22 cellular contexts compared by ENCODE assay signal in the genomic region with DNA sequence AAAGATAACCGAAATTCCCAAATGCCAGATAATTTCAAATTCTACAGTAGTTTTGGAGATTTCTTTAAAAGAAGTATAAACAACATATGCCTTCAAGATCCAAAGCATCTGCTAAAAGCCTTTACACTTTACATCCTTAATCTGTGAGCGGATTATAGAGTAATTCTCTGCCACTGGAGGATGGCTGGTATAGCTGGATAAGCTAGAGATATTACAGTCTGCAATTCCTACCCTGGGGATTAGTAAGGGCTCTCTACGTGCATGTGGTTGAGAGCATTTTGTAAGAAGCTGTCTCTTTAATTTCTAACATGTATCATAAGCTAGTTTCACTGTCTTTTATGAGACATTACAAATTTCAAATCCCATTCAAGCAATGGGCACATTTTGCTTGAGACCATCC.
"Had no signal": no experiment of that assay in that cellular context is flagged by ENCODE, and none has a peak within 500 bp of the region (broad histone marks: within the 10 kb centered on the region; RNA-seq: fewer than 3 reads in every experiment).

No MANE protein-coding gene starts in this region.

- DNase-seq: IMR-90, Karpas-422, KG1, MG63, NCI-H1092, NCI-H1105 treated with DMSO at 0.1 percent for 48 hours, NCI-H1417 treated with DMSO at 0.1 percent for 48 hours, NCI-H146, NCI-H1694 treated with DMSO at 0.1 percent for 48 hours, NCI-H1930, NCI-H2081, NCI-H2107, NCI-H2227 treated with DMSO at 0.1 percent for 48 hours, NCI-H526, OCI-M1, PC-9, Peyer's patch, SHP77 treated with DMSO at 0.1 percent for 48 hours, SJCRH30 had no signal

- H3K4me3 ChIP-seq: MG63, PC-9, Peyer's patch, SJCRH30 had no signal

- H3K36me3 ChIP-seq: MG63, Peyer's patch, SJCRH30 had no signal

- H3K9me3 ChIP-seq: MG63, Peyer's patch, SJCRH30 had no signal

- H3K27me3 ChIP-seq: MG63, Peyer's patch, SJCRH30 had no signal

- H3K4me1 ChIP-seq: Peyer's patch had no signal

- ATAC-seq: HepG2, Right ventricle myocardium inferior, SK-N-SH treated with all-trans-retinoic acid at 6 μM for 48 hours had no signal

- H3K27ac ChIP-seq: PC-9, Peyer's patch, SJCRH30 had no signal

- FAIRE-seq: HepG2 had no signal
